Comparison of ENCODE assay signal across 8 cellular contexts in genomic region chr17:31318298-31319190, GRCh38. TPM values are rescaled to one million over a fixed set of nuclear protein-coding genes. Genes with fewer than 3 reads are reported as not detected.
DNase-seq lines count a peak whose midpoint lies in the region; ATAC-seq and TF ChIP-seq lines count a peak whose summit lies in the region.

No MANE protein-coding gene starts in this region.

- peak overlapping the region; percentile 93 for H3K4me2 ChIP-seq in OCI-LY7 (ENCODE audit: low read length)

- TF ChIP-seq CTCF in OCI-LY7 (conservative IDR thresholded peaks at IDR 0.05; ENCODE audit: low read length) (no peak), heart left ventricle (IDR thresholded peaks at IDR 0.05) (no peak)

- ATAC-seq in GM21515 (IDR thresholded peaks at IDR 0.05; ENCODE audit: unreplicated experiment) (peak; percentile 32), heart left ventricle (peak; percentile 83 to 93 (median 90)), GM18868 (IDR thresholded peaks at IDR 0.05; ENCODE audit: unreplicated experiment) (no peak)

- no peaks in the 10 kb centered on the region for H3K9me2 ChIP-seq in OCI-LY7 (ENCODE audit: insufficient read depth, low read length)

- no peaks in the 10 kb centered on the region for H3K9me3 ChIP-seq in OCI-LY7 (ENCODE audit: low read length)
- H3K9me3 ChIP-seq in heart left ventricle, result no peaks in the 10 kb centered on the region

- H3K79me2 ChIP-seq in OCI-LY7 (ENCODE audit: insufficient read depth, low read depth, low read length), result peaks cover 82% of the 10 kb centered on the region

- CTCF ChIA-PET in OCI-LY7 (lab: Charles Lee; ENCODE audit: unreplicated experiment), result no interaction called here

- POLR2A ChIA-PET in OCI-LY7 (lab: Charles Lee), result interaction anchor here (0.6 to 2.7 kb wide), 8 partner anchors 8 to 507 kb away, joined by 3 to 71 read pairs (median 4); no protein-coding TSS in a partner anchor

- intact Hi-C loops in OCI-LY7 (cut with micrococcal nuclease; ENCODE audit: unreplicated experiment), result loop anchor here (5.0 kb wide), 1 partner anchor 219 kb away; no protein-coding TSS in a partner anchor
- intact Hi-C loops in heart left ventricle (cut with DNase I), result no loop called here

- peaks cover 48% of the 10 kb centered on the region for H3K4me1 ChIP-seq in OCI-LY7 (ENCODE audit: insufficient read depth, low read length, poor library complexity, severe bottlenecking)
- H3K4me1 ChIP-seq in heart left ventricle, result peaks cover 0 to 59% (median 6%) of the 10 kb centered on the region in 12 donors

- DNase-seq in A172 (ENCODE audit: low spot score), result peak; percentile 82
- peak; percentile 87 for DNase-seq in OCI-LY7 (ENCODE audit: low spot score)
- peak; percentile 45 for DNase-seq in activated naive CD4-positive, alpha-beta T cell treated with anti-CD3 and anti-CD28 coated beads, Interleukin-2, amount 50 U/mL, for 16 hours
- peak in 4 of 5 donors; percentile 41 to 74 (median 54) for DNase-seq in heart left ventricle
- peak; percentile 49 to 60 for DNase-seq in stimulated activated CD4-positive, alpha-beta T cell treated with anti-CD3 and anti-CD28 coated beads, Interleukin-2, amount 100 ng/mL, for 24 hours
- no peak for DNase-seq in NK-92 treated with Interleukin-12 subunit alpha and Interleukin-12 subunit beta, amount 100 ng/mL, for 24 hours (lab: John Stamatoyannopoulos, UW)

- peak overlapping the region; percentile 36; the same call in 1 of the 2 replicates for H2AFZ ChIP-seq in OCI-LY7 (ENCODE audit: low read length)

- H3K4me3 ChIP-seq in OCI-LY7 (ENCODE audit: low read depth, low read length, poor library complexity, severe bottlenecking) (peak overlapping the region; percentile 77), heart left ventricle (peak overlapping the region in 10 of 12 donors; percentile 1 to 60 (median 30))

- 56 to 66% (median 62%) methylated on average over 11 of the region's 11 CpGs for whole genome bisulfite sequencing in heart left ventricle, 4 donors

- H3K27me3 ChIP-seq in heart left ventricle, result no peaks in the 10 kb centered on the region

- H3K36me3 ChIP-seq in OCI-LY7 (ENCODE audit: insufficient read depth, low read length) (peaks cover 6% of the 10 kb centered on the region; the same call in 1 of the 2 replicates), heart left ventricle (peaks cover 0 to 7% (median 0%) of the 10 kb centered on the region in 9 donors)

- TF ChIP-seq POLR2A in heart left ventricle (IDR thresholded peaks at IDR 0.05), result no peak

- no peaks in the 10 kb centered on the region for H4K20me1 ChIP-seq in OCI-LY7 (ENCODE audit: insufficient read depth, low read length)

- TSS peak; percentile 89 for BruUV-seq in OCI-LY7 (replicated peaks; lab: Mats Ljungman, UMichigan)

- peak overlapping the region; percentile 97 for H3K27ac ChIP-seq in OCI-LY7 (ENCODE audit: low read depth, low read length, poor library complexity, severe bottlenecking)
- peak overlapping the region; percentile 15 to 86 (median 60) for H3K27ac ChIP-seq in heart left ventricle

RNA-seq across cellular contexts. Expression of gene EVI2A, which starts 2.9 kb away (rescaled TPM):
- 14.8 and 16.1 TPM in 2 replicates for total RNA-seq in A172 (2014; rRNA removed; shearing (Covaris generic))
- 11.6 and 14.1 TPM in 2 replicates for total RNA-seq in OCI-LY7 (2014; rRNA removed; shearing (Covaris generic))
- total RNA-seq in OCI-LY7 (2022) (28.1 and 31.3 TPM in 2 replicates), heart left ventricle (10 to 100 TPM in 1 of 9 donors, 1 to 10 TPM in 6, under 1 TPM in 2; 0.63 to 13.3 (median 1.6) TPM)
- 1 to 10 TPM; 1.9 to 2.5 TPM for polyA plus RNA-seq in heart left ventricle

RNA-seq across cellular contexts. Expression of gene EVI2B, which starts 4.7 kb away (rescaled TPM):
- 0.24 and 0.60 TPM in 2 replicates for total RNA-seq in A172 (2014; rRNA removed; shearing (Covaris generic))
- 14.5 and 17.4 TPM in 2 replicates for total RNA-seq in OCI-LY7 (2014; rRNA removed; shearing (Covaris generic))
- total RNA-seq in OCI-LY7 (2022) (71.0 and 85.1 TPM in 2 replicates), heart left ventricle (10 to 100 TPM in 2 of 9 donors, 1 to 10 TPM in 6, under 1 TPM in 1; 0.81 to 21.5 (median 3.7) TPM)
- 1 to 10 TPM; 1.1 to 2.2 TPM for polyA plus RNA-seq in heart left ventricle

RNA-seq across cellular contexts. Expression of gene OMG, which starts 21.5 kb away (rescaled TPM):
- not detected in 2 replicates for total RNA-seq in A172 (2014; rRNA removed; shearing (Covaris generic))
- total RNA-seq in OCI-LY7 (2014; rRNA removed; shearing (Covaris generic)), result 0.32 and 0.46 TPM in 2 replicates
- total RNA-seq in OCI-LY7 (2022) (1.4 TPM in 2 replicates), heart left ventricle (1 to 10 TPM in 2 of 9 donors, under 1 TPM in 1, not detected in 6; 0.56 to 2.2 (median 1.0) TPM)
- under 1 TPM; 0.14 to 0.30 TPM for polyA plus RNA-seq in heart left ventricle
